Comparison of ENCODE assay signal across 1 cellular context in the genomic region with DNA sequence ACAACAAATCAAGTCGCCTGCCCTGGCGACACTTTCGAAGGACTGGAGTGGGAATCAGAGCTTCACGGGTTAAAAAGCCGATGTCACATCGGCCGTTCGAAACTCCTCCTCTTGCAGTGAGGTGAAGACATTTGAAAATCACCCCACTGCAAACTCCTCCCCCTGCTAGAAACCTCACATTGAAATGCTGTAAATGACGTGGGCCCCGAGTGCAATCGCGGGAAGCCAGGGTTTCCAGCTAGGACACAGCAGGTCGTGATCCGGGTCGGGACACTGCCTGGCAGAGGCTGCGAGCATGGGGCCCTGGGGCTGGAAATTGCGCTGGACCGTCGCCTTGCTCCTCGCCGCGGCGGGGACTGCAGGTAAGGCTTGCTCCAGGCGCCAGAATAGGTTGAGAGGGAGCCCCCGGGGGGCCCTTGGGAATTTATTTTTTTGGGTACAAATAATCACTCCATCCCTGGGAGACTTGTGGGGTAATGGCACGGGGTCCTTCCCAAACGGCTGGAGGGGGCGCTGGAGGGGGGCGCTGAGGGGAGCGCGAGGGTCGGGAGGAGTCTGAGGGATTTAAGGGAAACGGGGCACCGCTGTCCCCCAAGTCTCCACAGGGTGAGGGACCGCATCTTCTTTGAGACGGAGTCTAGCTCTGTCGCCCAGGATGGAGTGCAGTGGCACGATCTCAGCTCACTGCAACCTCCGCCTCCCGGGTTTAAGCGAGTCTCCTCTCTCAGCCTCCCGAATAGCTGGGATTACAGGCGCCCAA.
TF ChIP-seq lines count a peak whose summit lies in the region.

A gene (plus strand): TSS at position 210 of the 760 bp plus-strand sequence. CDS start 86 bp downstream, at position 296.

TF ChIP-seq in SK-N-SH treated with all-trans-retinoic acid at 6 μM for 48 hours, 23 proteins besides CTCF, POLR2A, EP300 and RAD21 (continued from another document):
- TF ChIP-seq, protein P1, sequence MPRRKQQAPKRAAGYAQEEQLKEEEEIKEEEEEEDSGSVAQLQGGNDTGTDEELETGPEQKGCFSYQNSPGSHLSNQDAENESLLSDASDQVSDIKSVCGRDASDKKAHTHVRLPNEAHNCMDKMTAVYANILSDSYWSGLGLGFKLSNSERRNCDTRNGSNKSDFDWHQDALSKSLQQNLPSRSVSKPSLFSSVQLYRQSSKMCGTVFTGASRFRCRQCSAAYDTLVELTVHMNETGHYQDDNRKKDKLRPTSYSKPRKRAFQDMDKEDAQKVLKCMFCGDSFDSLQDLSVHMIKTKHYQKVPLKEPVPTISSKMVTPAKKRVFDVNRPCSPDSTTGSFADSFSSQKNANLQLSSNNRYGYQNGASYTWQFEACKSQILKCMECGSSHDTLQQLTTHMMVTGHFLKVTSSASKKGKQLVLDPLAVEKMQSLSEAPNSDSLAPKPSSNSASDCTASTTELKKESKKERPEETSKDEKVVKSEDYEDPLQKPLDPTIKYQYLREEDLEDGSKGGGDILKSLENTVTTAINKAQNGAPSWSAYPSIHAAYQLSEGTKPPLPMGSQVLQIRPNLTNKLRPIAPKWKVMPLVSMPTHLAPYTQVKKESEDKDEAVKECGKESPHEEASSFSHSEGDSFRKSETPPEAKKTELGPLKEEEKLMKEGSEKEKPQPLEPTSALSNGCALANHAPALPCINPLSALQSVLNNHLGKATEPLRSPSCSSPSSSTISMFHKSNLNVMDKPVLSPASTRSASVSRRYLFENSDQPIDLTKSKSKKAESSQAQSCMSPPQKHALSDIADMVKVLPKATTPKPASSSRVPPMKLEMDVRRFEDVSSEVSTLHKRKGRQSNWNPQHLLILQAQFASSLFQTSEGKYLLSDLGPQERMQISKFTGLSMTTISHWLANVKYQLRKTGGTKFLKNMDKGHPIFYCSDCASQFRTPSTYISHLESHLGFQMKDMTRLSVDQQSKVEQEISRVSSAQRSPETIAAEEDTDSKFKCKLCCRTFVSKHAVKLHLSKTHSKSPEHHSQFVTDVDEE (CRISPR knock-in tag; IDR thresholded peaks at IDR 0.05), result 0 out of 2 replicates have a peak, but pooled peaks have one; percentile 19
- no peak for TF ChIP-seq ESRRG (CRISPR knock-in tag; IDR thresholded peaks at IDR 0.05)
- TF ChIP-seq, protein P2, sequence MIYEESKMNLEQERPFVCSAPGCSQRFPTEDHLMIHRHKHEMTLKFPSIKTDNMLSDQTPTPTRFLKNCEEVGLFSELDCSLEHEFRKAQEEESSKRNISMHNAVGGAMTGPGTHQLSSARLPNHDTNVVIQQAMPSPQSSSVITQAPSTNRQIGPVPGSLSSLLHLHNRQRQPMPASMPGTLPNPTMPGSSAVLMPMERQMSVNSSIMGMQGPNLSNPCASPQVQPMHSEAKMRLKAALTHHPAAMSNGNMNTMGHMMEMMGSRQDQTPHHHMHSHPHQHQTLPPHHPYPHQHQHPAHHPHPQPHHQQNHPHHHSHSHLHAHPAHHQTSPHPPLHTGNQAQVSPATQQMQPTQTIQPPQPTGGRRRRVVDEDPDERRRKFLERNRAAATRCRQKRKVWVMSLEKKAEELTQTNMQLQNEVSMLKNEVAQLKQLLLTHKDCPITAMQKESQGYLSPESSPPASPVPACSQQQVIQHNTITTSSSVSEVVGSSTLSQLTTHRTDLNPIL (CRISPR knock-in tag; IDR thresholded peaks at IDR 0.05; ENCODE audit: low read depth), result no peak
